ENCODE assay signal across 20 cellular contexts in genomic region chr20:41009960-41010359, GRCh38. TPM values are rescaled to one million over a fixed set of nuclear protein-coding genes. Genes with fewer than 3 reads are reported as not detected.
A peak's percentile ranks its signal among the peaks of the same experiment; 100 is the strongest.
DNase-seq lines count a peak whose midpoint lies in the region; ATAC-seq, FAIRE-seq and TF ChIP-seq lines count a peak whose summit lies in the region.
"Had no signal": no experiment of that assay in that cellular context is flagged by ENCODE, and none has a peak within 500 bp of the region (broad histone marks: within the 10 kb centered on the region; RNA-seq: fewer than 3 reads in every experiment).

No MANE protein-coding gene starts in this region.

- intact Hi-C loops in activated B cell treated with CpG ODN at 0.5 μM for 24 hours (cut with micrococcal nuclease) = loop anchor here (2.0 kb wide), 1 partner anchor 39 kb away; no protein-coding TSS in a partner anchor

- peak overlapping the region; percentile 7 for H3K27ac Mint-ChIP-seq in activated CD8-positive, alpha-beta memory T cell treated with anti-CD3 and anti-CD28 coated beads, Interleukin-2, amount 10 ng/mL, durations not matched to agents 7 days and 5 days
- peak overlapping the region; percentile 18 for H3K27ac Mint-ChIP-seq in activated B cell treated with CpG ODN at 0.5 μM for 24 hours
- H3K27ac Mint-ChIP-seq: CD8-positive, alpha-beta memory T cell had no signal

- CTCF ChIA-PET in activated CD8-positive, alpha-beta memory T cell treated with anti-CD3 and anti-CD28 coated beads, Interleukin-2, amount 10 ng/mL, durations not matched to agents 7 days and 5 days (lab: Charles Lee) = interaction anchor here (1.1 to 8.0 kb wide), 6 partner anchors 10 to 125 kb away, joined by 3 to 52 read pairs (median 4); no protein-coding TSS in a partner anchor
- CTCF ChIA-PET in activated B cell treated with CpG ODN at 0.5 μM for 24 hours (lab: Charles Lee) = interaction anchor here (1.3 to 4.5 kb wide), 2 partner anchors 18 to 85 kb away, joined by 4 to 45 read pairs; no protein-coding TSS in a partner anchor

- H3K9me3 Mint-ChIP-seq in activated CD8-positive, alpha-beta memory T cell treated with anti-CD3 and anti-CD28 coated beads, Interleukin-2, amount 10 ng/mL, durations not matched to agents 7 days and 5 days (ENCODE audit: low read depth) = no peaks in the 10 kb centered on the region
- no peaks in the 10 kb centered on the region for H3K9me3 Mint-ChIP-seq in activated B cell treated with CpG ODN at 0.5 μM for 24 hours
- H3K9me3 Mint-ChIP-seq: CD8-positive, alpha-beta memory T cell had no signal

- peak overlapping the region; percentile 46 for H3K27ac ChIP-seq in smooth muscle cell (ENCODE audit: low read depth)
- H3K27ac ChIP-seq: coronary artery, heart right ventricle, pancreas had no signal

- no peak overlapping the region for H2AFZ ChIP-seq in smooth muscle cell (ENCODE audit: low read depth)

- TF ChIP-seq CTCF in activated B cell treated with CpG ODN at 0.5 μM for 24 hours (IDR thresholded peaks at IDR 0.05) (no peak), fibroblast of pulmonary artery (IDR thresholded peaks at IDR 0.05; ENCODE audit: low read length, missing control alignments) (no peak), smooth muscle cell (IDR thresholded peaks at IDR 0.05; ENCODE audit: borderline replicate concordance, insufficient read depth, poor library complexity, severe bottlenecking) (no peak)

- H3F3A ChIP-seq in smooth muscle cell (ENCODE audit: low read depth) = peaks cover 10% of the 10 kb centered on the region

- no peak for FAIRE-seq in H54 (lab: Jason Lieb, UNC)
- FAIRE-seq: GM12891, pancreas had no signal

- POLR2A ChIA-PET in activated B cell treated with CpG ODN at 0.5 μM for 24 hours (lab: Charles Lee) = interaction anchor here (5.2 to 5.9 kb wide), 2 partner anchors 17 to 20 kb away, joined by 49 to 148 read pairs; partner anchors contain the start of gene TOP1

- DNase-seq in activated CD8-positive, alpha-beta memory T cell treated with anti-CD3 and anti-CD28 coated beads, Interleukin-2, amount 10 ng/mL, durations not matched to agents 7 days and 5 days = no peak
- DNase-seq in activated CD8-positive, alpha-beta memory T cell treated with anti-CD3 and anti-CD28 coated beads, Interleukin-2, amount 50 U/mL, for 4 hours = no peak
- no peak for DNase-seq in activated B cell treated with CpG ODN at 0.5 μM for 24 hours
- DNase-seq in fibroblast of pulmonary artery (ENCODE audit: low read depth) = peak; percentile 23
- DNase-seq in smooth muscle cell (lab: John Stamatoyannopoulos, UW; ENCODE audit: unreplicated experiment) = no peak
- no peak for DNase-seq in NCI-H226
- no peak for DNase-seq in activated CD8-positive, alpha-beta memory T cell treated with anti-CD3 and anti-CD28 coated beads, Interleukin-2, amount 50 U/mL, for 48 hours
- DNase-seq in H54 (ENCODE audit: insufficient read length, low spot score) = no peak
- DNase-seq: activated CD4-positive, alpha-beta T cell treated with anti-CD3 and anti-CD28 coated beads, Interleukin-2, amount 50 U/mL, for 1 hour; CD8-positive, alpha-beta memory T cell; erythroblast; heart right ventricle; NCI-H1048; NCI-H82; pancreas; SHP77; stimulated activated naive CD8-positive, alpha-beta T cell treated with anti-CD3 and anti-CD28 coated beads, Interleukin-15, Interleukin-2, amounts not matched to agents 100 U/mL and 50 U/mL, for 24 hours; upper lobe of left lung had no signal

- peaks cover 10% of the 10 kb centered on the region for H3K4me1 ChIP-seq in smooth muscle cell (ENCODE audit: low read depth)

- peaks cover 57% of the 10 kb centered on the region for H3K4me1 Mint-ChIP-seq in activated CD8-positive, alpha-beta memory T cell treated with anti-CD3 and anti-CD28 coated beads, Interleukin-2, amount 10 ng/mL, durations not matched to agents 7 days and 5 days
- H3K4me1 Mint-ChIP-seq in activated B cell treated with CpG ODN at 0.5 μM for 24 hours = peaks cover 49% of the 10 kb centered on the region

- peak overlapping the region; percentile 54 for H3K4me2 ChIP-seq in smooth muscle cell

- peaks cover 7% of the 10 kb centered on the region for H3K36me3 Mint-ChIP-seq in activated CD8-positive, alpha-beta memory T cell treated with anti-CD3 and anti-CD28 coated beads, Interleukin-2, amount 10 ng/mL, durations not matched to agents 7 days and 5 days
- no peaks in the 10 kb centered on the region for H3K36me3 Mint-ChIP-seq in activated B cell treated with CpG ODN at 0.5 μM for 24 hours (ENCODE audit: low read depth)
- H3K36me3 Mint-ChIP-seq: CD8-positive, alpha-beta memory T cell had no signal

- H3K36me3 ChIP-seq in smooth muscle cell (ENCODE audit: low read depth) = no peaks in the 10 kb centered on the region
- H3K36me3 ChIP-seq: heart right ventricle, pancreas, upper lobe of left lung had no signal

- 15% methylated on average over 3 of the region's 3 CpGs for WGBS in smooth muscle cell (ENCODE audit: low lambda C conversion rate)

- H3K79me2 ChIP-seq in smooth muscle cell (ENCODE audit: low read depth) = no peaks in the 10 kb centered on the region

- no peak overlapping the region for H3K4me3 Mint-ChIP-seq in activated CD8-positive, alpha-beta memory T cell treated with anti-CD3 and anti-CD28 coated beads, Interleukin-2, amount 10 ng/mL, durations not matched to agents 7 days and 5 days
- no peak overlapping the region for H3K4me3 Mint-ChIP-seq in activated B cell treated with CpG ODN at 0.5 μM for 24 hours
- H3K4me3 Mint-ChIP-seq: CD8-positive, alpha-beta memory T cell had no signal

- H4K20me1 ChIP-seq in smooth muscle cell (ENCODE audit: low read depth) = peaks cover 5% of the 10 kb centered on the region

- H3K4me3 ChIP-seq in fibroblast of pulmonary artery (replicated peaks; ENCODE audit: low read depth, low read length) = no peak overlapping the region
- no peak overlapping the region for H3K4me3 ChIP-seq in smooth muscle cell
- H3K4me3 ChIP-seq: coronary artery, heart right ventricle, pancreas, upper lobe of left lung had no signal

- H3K9ac ChIP-seq in smooth muscle cell (ENCODE audit: low read depth) = no peak overlapping the region

- ATAC-seq in activated CD8-positive, alpha-beta memory T cell treated with anti-CD3 and anti-CD28 coated beads, Interleukin-2, amount 10 ng/mL, durations not matched to agents 7 days and 5 days = no peak
- ATAC-seq in activated B cell treated with CpG ODN at 0.5 μM for 24 hours (ENCODE audit: low read depth) = no peak
- ATAC-seq: heart right ventricle; pancreas; stimulated activated naive CD8-positive, alpha-beta T cell treated with anti-CD3 and anti-CD28 coated beads, Interleukin-15, Interleukin-2, amounts not matched to agents 100 U/mL and 50 U/mL, for 24 hours had no signal

- no peaks in the 10 kb centered on the region for H3K27me3 Mint-ChIP-seq in activated CD8-positive, alpha-beta memory T cell treated with anti-CD3 and anti-CD28 coated beads, Interleukin-2, amount 10 ng/mL, durations not matched to agents 7 days and 5 days
- H3K27me3 Mint-ChIP-seq in activated B cell treated with CpG ODN at 0.5 μM for 24 hours = no peaks in the 10 kb centered on the region

- no peaks in the 10 kb centered on the region for H3K9me3 ChIP-seq in smooth muscle cell (replicated peaks; ENCODE audit: low read depth)
- H3K9me3 ChIP-seq: pancreas, upper lobe of left lung had no signal

- TF ChIP-seq POLR2A in H54 (IDR thresholded peaks at IDR 0.05; ENCODE audit: low read depth, low read length) = no peak

- no peaks in the 10 kb centered on the region for H3K27me3 ChIP-seq in smooth muscle cell (ENCODE audit: low read depth)
- H3K27me3 ChIP-seq: heart right ventricle, pancreas, upper lobe of left lung had no signal

RNA-seq across cellular contexts. Expression of gene TOP1, which starts 18.7 kb away (rescaled TPM):
- 10 to 100 TPM; 73.1 to 89.0 TPM for total RNA-seq in activated CD8-positive, alpha-beta memory T cell treated with anti-CD3 and anti-CD28 coated beads, Interleukin-2, amount 10 ng/mL, durations not matched to agents 7 days and 5 days
- total RNA-seq in activated B cell treated with CpG ODN at 0.5 μM for 24 hours (62.7 and 63.3 TPM in 2 replicates), smooth muscle cell (28.6 and 28.9 TPM in 2 replicates)
- 17.0 and 23.6 TPM in 2 replicates for polyA plus RNA-seq in smooth muscle cell
